23 cellular contexts compared by ENCODE assay signal in genomic region chr2:25903216-25903776, GRCh38. TPM values are rescaled to one million over a fixed set of nuclear protein-coding genes. Genes with fewer than 3 reads are reported as not detected.
A peak's percentile ranks its signal among the peaks of the same experiment; 100 is the strongest.
DNase-seq lines count a peak whose midpoint lies in the region; ATAC-seq and TF ChIP-seq lines count a peak whose summit lies in the region.
"Had no signal": no experiment of that assay in that cellular context is flagged by ENCODE, and none has a peak within 500 bp of the region (broad histone marks: within the 10 kb centered on the region; RNA-seq: fewer than 3 reads in every experiment).

No MANE protein-coding gene starts in this region.

- no peak overlapping the region for H4K8ac ChIP-seq in mesenchymal stem cell (ENCODE audit: low read length)

- no peak for DNase-seq in activated naive CD8-positive, alpha-beta T cell treated with anti-CD3 and anti-CD28 coated beads, Interleukin-2, amount 50 U/mL, for 24 hours
- no peak for DNase-seq in activated naive CD8-positive, alpha-beta T cell treated with anti-CD3 and anti-CD28 coated beads for 36 hours
- no peak for DNase-seq in HCT116 (ENCODE audit: low read depth, low spot score)
- peak; percentile 20 for DNase-seq in SK-MEL-5 (ENCODE audit: low read depth, low spot score)
- no peak for DNase-seq in mesenchymal stem cell
- no peak for DNase-seq in lower lobe of right lung
- DNase-seq: DMS53, GOT3, KBM-7, NCI-H1105, NCI-H146, NCI-H2029, NCI-H226, NCI-H510A treated with DMSO at 0.1 percent for 48 hours, NCI-H748 treated with DMSO at 0.1 percent for 48 hours, PC-9, SW 1271 had no signal

- CTCF ChIA-PET in HCT116 (lab: Charles Lee): no interaction called here

- no peak for TF ChIP-seq POLR2A in HCT116 (IDR thresholded peaks at IDR 0.05; ENCODE audit: borderline replicate concordance, extremely low read depth, insufficient read depth, insufficient read length)

- TF ChIP-seq CTCF in HCT116 (IDR thresholded peaks at IDR 0.05 in 2 of 3, conservative IDR thresholded peaks at IDR 0.05 in 1 of 3; ENCODE audit: borderline replicate concordance in 1 of 3, insufficient read depth in 1 of 3, low read depth in 2 of 3, low read length in 2 of 3): no peak
- no peak for TF ChIP-seq CTCF in lower lobe of right lung (IDR thresholded peaks at IDR 0.05)

- POLR2A ChIA-PET in HCT116 (lab: Charles Lee): no interaction called here

- H3K4me3 Mint-ChIP-seq in activated naive CD8-positive, alpha-beta T cell treated with anti-CD3 and anti-CD28 coated beads, Interleukin-2, amount 50 U/mL, for 24 hours: no peak overlapping the region
- H3K4me3 Mint-ChIP-seq in activated naive CD8-positive, alpha-beta T cell treated with anti-CD3 and anti-CD28 coated beads for 36 hours: no peak overlapping the region
- H3K4me3 Mint-ChIP-seq: B cell, CD14-positive monocyte had no signal

- no peak overlapping the region for H3K9ac ChIP-seq in HCT116 (ENCODE audit: low read length)
- H3K9ac ChIP-seq in mesenchymal stem cell (ENCODE audit: low read length): no peak overlapping the region

- H3K27ac Mint-ChIP-seq in activated naive CD8-positive, alpha-beta T cell treated with anti-CD3 and anti-CD28 coated beads, Interleukin-2, amount 50 U/mL, for 24 hours: no peak overlapping the region
- H3K27ac Mint-ChIP-seq in activated naive CD8-positive, alpha-beta T cell treated with anti-CD3 and anti-CD28 coated beads for 36 hours: no peak overlapping the region
- H3K27ac Mint-ChIP-seq: B cell, CD14-positive monocyte had no signal

- peak; percentile 57 for ATAC-seq in activated naive CD8-positive, alpha-beta T cell treated with anti-CD3 and anti-CD28 coated beads, Interleukin-2, amount 50 U/mL, for 24 hours
- ATAC-seq in HCT116 (no peak), GM18861 (IDR thresholded peaks at IDR 0.05; ENCODE audit: unreplicated experiment) (no peak), GM18909 (IDR thresholded peaks at IDR 0.05; ENCODE audit: poor library complexity, unreplicated experiment) (no peak), lower lobe of right lung (no peak)
- ATAC-seq: A549, GM12878 had no signal

- RAD21 ChIA-PET in HCT116 (lab: Charles Lee; ENCODE audit: low non-redundant PET in 1 of 2, low total read pairs in 2 of 2, uncharacterized antibody in 2 of 2, unreplicated experiment in 2 of 2): no interaction called here

- H3K27me3 Mint-ChIP-seq in activated naive CD8-positive, alpha-beta T cell treated with anti-CD3 and anti-CD28 coated beads, Interleukin-2, amount 50 U/mL, for 24 hours: no peaks in the 10 kb centered on the region
- no peaks in the 10 kb centered on the region for H3K27me3 Mint-ChIP-seq in activated naive CD8-positive, alpha-beta T cell treated with anti-CD3 and anti-CD28 coated beads for 36 hours

- H3K27me3 ChIP-seq in HCT116 (ENCODE audit: insufficient read depth, low read length) (no peaks in the 10 kb centered on the region), mesenchymal stem cell (ENCODE audit: control insufficient read depth in 1 of 2, insufficient read depth in 1 of 2, low read length in 2 of 2) (no peaks in the 10 kb centered on the region), lower lobe of right lung (ENCODE audit: low read depth) (no peaks in the 10 kb centered on the region)

- no peak overlapping the region for H3K4ac ChIP-seq in mesenchymal stem cell (ENCODE audit: low read depth in 1 of 2, low read length in 2 of 2)

- TF ChIP-seq RAD21 in HCT116 (IDR thresholded peaks at IDR 0.05; ENCODE audit: low read depth): no peak

- no TSS peak for BruUV-seq in HCT116 (replicated peaks; lab: Mats Ljungman, UMichigan)

- H2BK12ac ChIP-seq in mesenchymal stem cell (ENCODE audit: low read length in 2 of 2): no peak overlapping the region

- H3K4me2 ChIP-seq in HCT116 (ENCODE audit: low read length) (no peak overlapping the region), mesenchymal stem cell (ENCODE audit: low read length, poor library complexity, severe bottlenecking) (no peak overlapping the region)
- H3K4me2 ChIP-seq: A549, PC-9 had no signal

- intact Hi-C loops in HCT116 (cut with micrococcal nuclease) (no loop called here), lower lobe of right lung (cut with DNase I) (no loop called here)

- no peak overlapping the region for H3K23ac ChIP-seq in mesenchymal stem cell (ENCODE audit: low read length in 2 of 2)

- H3K14ac ChIP-seq in mesenchymal stem cell (ENCODE audit: low read length in 2 of 2): no peak overlapping the region

- H2AFZ ChIP-seq in HCT116 (ENCODE audit: low read depth, low read length, poor library complexity, severe bottlenecking) (peak overlapping the region; percentile 35), mesenchymal stem cell (ENCODE audit: low read depth, low read length) (no peak overlapping the region)
- H2AFZ ChIP-seq: PC-9 had no signal

- in situ Hi-C loops in SK-MEL-5 (cut with HindIII; ENCODE audit: low pct_unique_long_range_greater_than_20kb, low sequenced_read_pairs): no loop called here

- peak overlapping the region; percentile 27 for H4K91ac ChIP-seq in mesenchymal stem cell (ENCODE audit: low read length)

- H3K36me3 ChIP-seq in HCT116 (ENCODE audit: control insufficient read depth in 1 of 2, insufficient read depth in 2 of 2, low read length in 2 of 2) (no peaks in the 10 kb centered on the region), mesenchymal stem cell (ENCODE audit: control insufficient read depth in 1 of 2, insufficient read depth in 2 of 2, low read depth in 1 of 2, low read length in 2 of 2) (no peaks in the 10 kb centered on the region), lower lobe of right lung (no peaks in the 10 kb centered on the region)

- no peak overlapping the region for H2AK5ac ChIP-seq in mesenchymal stem cell (ENCODE audit: low read length, severe bottlenecking)

- no peak overlapping the region for H3K18ac ChIP-seq in mesenchymal stem cell (ENCODE audit: low read depth in 1 of 2, low read length in 2 of 2)

- no peaks in the 10 kb centered on the region for H3K9me2 ChIP-seq in HCT116 (ENCODE audit: insufficient read depth)

- WGBS in mesenchymal stem cell: 93% methylated on average over 5 of the region's 5 CpGs

- H4K20me1 ChIP-seq in HCT116 (ENCODE audit: insufficient read depth): no peaks in the 10 kb centered on the region

- no peaks in the 10 kb centered on the region for H3K79me1 ChIP-seq in mesenchymal stem cell (replicated peaks; ENCODE audit: low read length, poor library complexity, severe bottlenecking)

- no peak overlapping the region for H2BK5ac ChIP-seq in mesenchymal stem cell (ENCODE audit: low read depth, low read length, poor library complexity, severe bottlenecking)

- no peak overlapping the region for H2BK120ac ChIP-seq in mesenchymal stem cell (ENCODE audit: low read depth, low read length)

- no peaks in the 10 kb centered on the region for H3K9me3 Mint-ChIP-seq in activated naive CD8-positive, alpha-beta T cell treated with anti-CD3 and anti-CD28 coated beads, Interleukin-2, amount 50 U/mL, for 24 hours
- H3K9me3 Mint-ChIP-seq in activated naive CD8-positive, alpha-beta T cell treated with anti-CD3 and anti-CD28 coated beads for 36 hours: no peaks in the 10 kb centered on the region

- no peaks in the 10 kb centered on the region for H3K36me3 Mint-ChIP-seq in activated naive CD8-positive, alpha-beta T cell treated with anti-CD3 and anti-CD28 coated beads, Interleukin-2, amount 50 U/mL, for 24 hours (ENCODE audit: low read depth)
- H3K36me3 Mint-ChIP-seq in activated naive CD8-positive, alpha-beta T cell treated with anti-CD3 and anti-CD28 coated beads for 36 hours: no peaks in the 10 kb centered on the region
- H3K36me3 Mint-ChIP-seq: CD14-positive monocyte had no signal

- peaks cover 3% of the 10 kb centered on the region for H3K4me1 Mint-ChIP-seq in activated naive CD8-positive, alpha-beta T cell treated with anti-CD3 and anti-CD28 coated beads, Interleukin-2, amount 50 U/mL, for 24 hours
- H3K4me1 Mint-ChIP-seq in activated naive CD8-positive, alpha-beta T cell treated with anti-CD3 and anti-CD28 coated beads for 36 hours: peaks cover 2% of the 10 kb centered on the region
- H3K4me1 Mint-ChIP-seq: CD14-positive monocyte had no signal

- no peak overlapping the region for H2BK15ac ChIP-seq in mesenchymal stem cell (ENCODE audit: low read depth, poor library complexity, severe bottlenecking)

- H3K4me3 ChIP-seq in HCT116 (replicated peaks in 1 of 2; ENCODE audit: low read depth in 1 of 2, low read length in 2 of 2) (no peak overlapping the region), mesenchymal stem cell (ENCODE audit: insufficient read depth in 1 of 2, low read depth in 1 of 2, low read length in 2 of 2) (no peak overlapping the region), lower lobe of right lung (no peak overlapping the region)
- H3K4me3 ChIP-seq: A549, GM12878, PC-9 had no signal

- no peak overlapping the region for H3K27ac ChIP-seq in HCT116 (ENCODE audit: low read depth, low read length)
- no peak overlapping the region for H3K27ac ChIP-seq in mesenchymal stem cell (ENCODE audit: low read length, poor library complexity, severe bottlenecking)
- H3K27ac ChIP-seq in lower lobe of right lung: no peak overlapping the region
- H3K27ac ChIP-seq: A549, PC-9 had no signal

- H3K9me3 ChIP-seq in HCT116 (ENCODE audit: control insufficient read depth in 1 of 2, insufficient read depth in 1 of 2, low read depth in 1 of 2, low read length in 2 of 2) (no peaks in the 10 kb centered on the region), mesenchymal stem cell (ENCODE audit: control insufficient read depth, low read length) (no peaks in the 10 kb centered on the region), lower lobe of right lung (no peaks in the 10 kb centered on the region)

- H3K4me1 ChIP-seq in HCT116 (ENCODE audit: control insufficient read depth in 1 of 2, insufficient read depth in 2 of 2, low read length in 2 of 2) (no peaks in the 10 kb centered on the region), mesenchymal stem cell (ENCODE audit: control insufficient read depth, insufficient read depth, low read depth, low read length) (no peaks in the 10 kb centered on the region), lower lobe of right lung (no peaks in the 10 kb centered on the region)
- H3K4me1 ChIP-seq: A549 had no signal

- no peaks in the 10 kb centered on the region for H3K79me2 ChIP-seq in HCT116 (ENCODE audit: insufficient read depth, low read length)

TF ChIP-seq in HCT116, 20 proteins besides CTCF, POLR2A, EP300 and RAD21 (continues in another document):
- TF ChIP-seq TCF7L2 (IDR thresholded peaks at IDR 0.05; ENCODE audit: borderline replicate concordance, extremely low read depth, insufficient read depth, insufficient read length) (no peak), ELF1 (IDR thresholded peaks at IDR 0.05; ENCODE audit: borderline replicate concordance, low read depth) (no peak), EZH2phosphoT487 (IDR thresholded peaks at IDR 0.05; ENCODE audit: borderline replicate concordance) (no peak), CEBPB (IDR thresholded peaks at IDR 0.05; ENCODE audit: low read depth) (no peak)

RNA-seq across cellular contexts. Expression of gene ASXL2, which starts 25.0 kb away (rescaled TPM):
- total RNA-seq in activated naive CD8-positive, alpha-beta T cell treated with anti-CD3 and anti-CD28 coated beads for 36 hours: 10 to 100 TPM; 36.2 to 39.6 TPM
- total RNA-seq in HCT116 (2021; ENCODE audit: unreplicated experiment) (29.2 TPM), lower lobe of right lung (39.3 TPM)
- polyA plus RNA-seq in HCT116 (2012): 9.4 and 12.5 TPM in 2 replicates
- total RNA-seq in SK-MEL-5 (2014; rRNA removed; shearing (Covaris generic)): 19.9 and 24.8 TPM in 2 replicates
- 19.4 and 25.8 TPM in 2 replicates for polyA plus RNA-seq in SK-MEL-5 (2015; cell fraction: cytosol; rRNA removed)
- polyA plus RNA-seq in SK-MEL-5 (2015; cell fraction: nucleus; rRNA removed): 18.9 and 22.2 TPM in 2 replicates
- 12.3 TPM for polyA plus RNA-seq in mesenchymal stem cell (2013, experiment 1 of 2)
- 11.7 TPM for polyA plus RNA-seq in mesenchymal stem cell (2013, experiment 2 of 2)
